In genomic region chr1:84121360-84121759, GRCh38 we compare ENCODE assay signal across 16 cellular contexts.
"Had no signal": no experiment of that assay in that cellular context is flagged by ENCODE, and none has a peak within 500 bp of the region (broad histone marks: within the 10 kb centered on the region; RNA-seq: fewer than 3 reads in every experiment).

No MANE protein-coding gene starts in this region.

- H3K9me3 Mint-ChIP-seq: activated naive CD4-positive, alpha-beta T cell treated with anti-CD3 and anti-CD28 coated beads, Interleukin-2, amount 50 U/mL, for 24 hours; activated T-cell treated with anti-CD3 and anti-CD28 coated beads, Interleukin-2, amount 50 U/mL, for 72 hours; dendritic cell treated with granulocyte-macrophage colony-stimulating factor and Interleukin-4, amounts not matched to agents 40 ng/mL and 50 ng/mL, for 4 days; mesothelial cell of epicardium had no signal

- H3K36me3 Mint-ChIP-seq: activated naive CD4-positive, alpha-beta T cell treated with anti-CD3 and anti-CD28 coated beads, Interleukin-2, amount 50 U/mL, for 24 hours had no signal

- H3K27me3 Mint-ChIP-seq: activated naive CD4-positive, alpha-beta T cell treated with anti-CD3 and anti-CD28 coated beads, Interleukin-2, amount 50 U/mL, for 24 hours; dendritic cell treated with granulocyte-macrophage colony-stimulating factor and Interleukin-4, amounts not matched to agents 40 ng/mL and 50 ng/mL, for 4 days; progenitor cell of endocrine pancreas had no signal

- H3K27ac Mint-ChIP-seq: activated naive CD4-positive, alpha-beta T cell treated with anti-CD3 and anti-CD28 coated beads, Interleukin-2, amount 50 U/mL, for 24 hours; activated T-cell treated with anti-CD3 and anti-CD28 coated beads, Interleukin-2, amount 50 U/mL, for 72 hours; dendritic cell treated with granulocyte-macrophage colony-stimulating factor and Interleukin-4, amounts not matched to agents 40 ng/mL and 50 ng/mL, for 4 days had no signal

- H3K4me3 Mint-ChIP-seq: activated naive CD4-positive, alpha-beta T cell treated with anti-CD3 and anti-CD28 coated beads, Interleukin-2, amount 50 U/mL, for 24 hours; activated T-cell treated with anti-CD3 and anti-CD28 coated beads, Interleukin-2, amount 50 U/mL, for 72 hours; dendritic cell treated with granulocyte-macrophage colony-stimulating factor and Interleukin-4, amounts not matched to agents 40 ng/mL and 50 ng/mL, for 4 days; mesothelial cell of epicardium; neural crest cell had no signal

- H3K4me3 ChIP-seq: gastrocnemius medialis, tibial nerve had no signal

- DNase-seq: activated CD4-positive, alpha-beta T cell treated with anti-CD3 and anti-CD28 coated beads, Interleukin-2, amount 50 U/mL, for 4 hours; activated gamma-delta T cell; activated T-cell treated with anti-CD3 and anti-CD28 coated beads, Interleukin-2, amount 50 U/mL, for 72 hours; effector CD8-positive, alpha-beta T cell; gastrocnemius medialis; head of caudate nucleus; stimulated activated CD4-positive, alpha-beta T cell treated with anti-CD3 and anti-CD28 coated beads, Interleukin-12 subunit alpha, Interleukin-12 subunit beta, amount 100 ng/mL, for 4 hours; stimulated activated CD4-positive, alpha-beta T cell treated with anti-CD3 and anti-CD28 coated beads, Interleukin-1b, Interleukin-23, amount 100 ng/mL, for 48 hours; stimulated activated CD8-positive, alpha-beta memory T cell treated with anti-CD3 and anti-CD28 coated beads, Interleukin-4, amount 100 ng/mL, for 48 hours; stimulated activated naive CD8-positive, alpha-beta T cell treated with anti-CD3 and anti-CD28 coated beads, Interleukin-15, Interleukin-2, amounts not matched to agents 100 U/mL and 50 U/mL, for 24 hours had no signal

- H3K4me1 Mint-ChIP-seq: neural crest cell had no signal
